Comparison of ENCODE assay signal across 10 cellular contexts in the genomic region with DNA sequence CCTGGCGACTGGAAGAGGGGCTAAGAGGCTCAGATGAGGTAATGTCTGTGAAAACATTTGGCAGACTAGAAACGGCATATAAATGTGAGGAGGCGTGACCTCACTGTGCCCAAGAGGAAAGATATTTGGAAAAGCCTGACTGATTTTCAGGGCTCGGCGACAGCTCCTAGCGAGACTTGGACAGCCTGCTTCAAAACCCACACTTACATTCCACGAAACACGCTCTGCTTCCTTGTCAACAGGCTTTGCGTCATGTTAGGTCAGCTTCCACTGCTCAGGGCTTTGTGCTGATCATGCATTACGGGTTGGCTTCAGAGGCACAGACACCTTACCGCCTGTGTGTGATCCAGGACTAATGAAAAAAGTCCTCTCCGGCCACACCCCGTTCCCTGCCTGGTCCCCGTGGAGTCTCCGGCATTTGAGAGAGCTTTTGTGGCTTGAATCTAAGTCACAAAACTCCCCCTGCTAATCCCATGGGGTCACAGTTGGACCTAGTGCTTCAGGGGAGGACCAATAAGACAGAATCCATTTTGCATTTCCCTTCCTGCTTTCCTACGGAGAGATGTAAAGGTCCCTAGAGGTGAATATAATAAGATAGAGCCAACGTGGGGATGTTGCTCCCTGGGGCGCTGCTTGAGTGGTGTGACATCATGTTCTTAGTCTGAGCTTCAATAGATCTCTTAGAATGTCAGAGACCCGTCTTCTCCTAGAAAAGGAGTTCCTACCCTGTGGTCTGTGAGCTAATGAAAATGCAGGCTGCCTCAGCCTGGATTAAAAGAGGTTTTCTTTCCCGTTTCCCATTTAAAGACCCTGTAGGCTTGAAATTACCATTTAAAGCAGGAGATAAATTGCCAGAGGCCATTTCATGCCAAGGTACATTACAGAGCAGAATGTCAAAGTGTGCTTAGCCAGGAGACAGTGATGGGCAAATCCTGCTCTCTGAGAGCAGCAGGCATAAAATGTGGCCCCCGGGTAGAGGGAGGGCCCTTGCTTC. TPM values are rescaled to one million over a fixed set of nuclear protein-coding genes. Genes with fewer than 3 reads are reported as not detected.
DNase-seq lines count a peak whose midpoint lies in the region; ATAC-seq and TF ChIP-seq lines count a peak whose summit lies in the region.
"Had no signal": no experiment of that assay in that cellular context is flagged by ENCODE, and none has a peak within 500 bp of the region (broad histone marks: within the 10 kb centered on the region; RNA-seq: fewer than 3 reads in every experiment).

No MANE protein-coding gene starts in this region.

- no peaks in the 10 kb centered on the region for H4K20me1 ChIP-seq in IMR-90 (ENCODE audit: insufficient read depth, low read length)

- POLR2A ChIA-PET in IMR-90 (lab: Charles Lee; ENCODE audit: unreplicated experiment) = no interaction called here

- H2AK5ac ChIP-seq in IMR-90 (ENCODE audit: low read depth, low read length) = no peak overlapping the region

- no peaks in the 10 kb centered on the region for H3K27me3 Mint-ChIP-seq in chondrocyte (ENCODE audit: low read depth)
- peaks cover 3% of the 10 kb centered on the region for H3K27me3 Mint-ChIP-seq in activated T-helper 17 cell treated with anti-CD3 and anti-CD28 coated beads, Interleukin-2, amount 50 U/mL, for 72 hours
- peaks cover 29% of the 10 kb centered on the region for H3K27me3 Mint-ChIP-seq in activated CD8-positive, alpha-beta memory T cell treated with anti-CD3 and anti-CD28 coated beads, Interleukin-2, amount 10 ng/mL, durations not matched to agents 7 days and 5 days
- H3K27me3 Mint-ChIP-seq: central memory CD8-positive, alpha-beta T cell had no signal

- DNase-seq in IMR-90 (peak; percentile 41), chondrocyte (ENCODE audit: low spot score) (no peak), left colon (peak in 1 of 2 donors; percentile 11), NCI-H446 treated with DMSO at 0.1 percent for 48 hours (lab: John Stamatoyannopoulos, UW) (no peak)
- no peak for DNase-seq in activated CD8-positive, alpha-beta memory T cell treated with anti-CD3 and anti-CD28 coated beads, Interleukin-2, amount 10 ng/mL, durations not matched to agents 7 days and 5 days
- DNase-seq: stimulated activated CD4-positive, alpha-beta T cell treated with anti-CD3 and anti-CD28 coated beads, Interleukin-4, amount 100 ng/mL, for 4 hours had no signal

- H3K27ac Mint-ChIP-seq in chondrocyte (ENCODE audit: unreplicated experiment) = peak overlapping the region; percentile 92
- H3K27ac Mint-ChIP-seq in activated T-helper 17 cell treated with anti-CD3 and anti-CD28 coated beads, Interleukin-2, amount 50 U/mL, for 72 hours = no peak overlapping the region
- H3K27ac Mint-ChIP-seq in activated CD8-positive, alpha-beta memory T cell treated with anti-CD3 and anti-CD28 coated beads, Interleukin-2, amount 10 ng/mL, durations not matched to agents 7 days and 5 days = no peak overlapping the region

- H3K9me3 Mint-ChIP-seq in chondrocyte (ENCODE audit: low read depth) = no peaks in the 10 kb centered on the region
- no peaks in the 10 kb centered on the region for H3K9me3 Mint-ChIP-seq in activated T-helper 17 cell treated with anti-CD3 and anti-CD28 coated beads, Interleukin-2, amount 50 U/mL, for 72 hours
- H3K9me3 Mint-ChIP-seq in activated CD8-positive, alpha-beta memory T cell treated with anti-CD3 and anti-CD28 coated beads, Interleukin-2, amount 10 ng/mL, durations not matched to agents 7 days and 5 days (ENCODE audit: low read depth) = no peaks in the 10 kb centered on the region
- H3K9me3 Mint-ChIP-seq: central memory CD8-positive, alpha-beta T cell had no signal

- no peaks in the 10 kb centered on the region for H3K36me3 ChIP-seq in IMR-90 (ENCODE audit: control insufficient read depth, insufficient read depth, low read length)
- no peaks in the 10 kb centered on the region for H3K36me3 ChIP-seq in subcutaneous abdominal adipose tissue (ENCODE audit: control insufficient read depth in 5 of 5, insufficient read depth in 5 of 5, low read length in 5 of 5)

- H4K5ac ChIP-seq in IMR-90 (ENCODE audit: low read depth, low read length) = no peak overlapping the region; the same call in 1 of the 2 replicates

- H3K14ac ChIP-seq in IMR-90 (replicated peaks; ENCODE audit: low read depth, low read length) = no peak overlapping the region

- no peak overlapping the region for H2BK120ac ChIP-seq in IMR-90 (ENCODE audit: low read depth, low read length)

- H3K4me1 ChIP-seq in IMR-90 (ENCODE audit: control insufficient read depth, insufficient read depth, low read length) = no peaks in the 10 kb centered on the region
- H3K4me1 ChIP-seq in subcutaneous abdominal adipose tissue (ENCODE audit: control insufficient read depth in 5 of 5, insufficient read depth in 5 of 5, low read length in 5 of 5) = peaks cover 2 to 27% (median 24%) of the 10 kb centered on the region in 5 donors

- H3K9me3 ChIP-seq in IMR-90 (ENCODE audit: control insufficient read depth, insufficient read depth, low read length) (no peaks in the 10 kb centered on the region; the same call in 1 of the 2 replicates), subcutaneous abdominal adipose tissue (ENCODE audit: control insufficient read depth in 5 of 5, low read length in 5 of 5) (peaks cover 0 to 4% (median 0%) of the 10 kb centered on the region in 5 donors)

- H2BK5ac ChIP-seq in IMR-90 (ENCODE audit: low read depth, low read length, poor library complexity, severe bottlenecking) = no peak overlapping the region

- intact Hi-C loops in IMR-90 (cut with micrococcal nuclease) (no loop called here), left colon (cut with DNase I, micrococcal nuclease) (no loop called here)

- H3K4me3 ChIP-seq in IMR-90 (ENCODE audit: insufficient read depth, low read depth, low read length) = no peak overlapping the region
- H3K4me3 ChIP-seq in subcutaneous abdominal adipose tissue (ENCODE audit: low read depth in 1 of 5, low read length in 5 of 5) = peak overlapping the region; percentile 40 to 80 (median 51)

- H3K56ac ChIP-seq in IMR-90 (ENCODE audit: extremely low read depth, insufficient read depth, low read length) = no peak overlapping the region

- H3K9ac ChIP-seq in IMR-90 (ENCODE audit: low read depth, low read length) = no peak overlapping the region
- peak overlapping the region in 4 of 5 donors; percentile 0 to 64 (median 54) for H3K9ac ChIP-seq in subcutaneous abdominal adipose tissue (ENCODE audit: low read length in 5 of 5)

- H3K18ac ChIP-seq in IMR-90 (ENCODE audit: low read depth, low read length) = no peak overlapping the region

- peak overlapping the region; percentile 50 for H3K4me3 Mint-ChIP-seq in chondrocyte (ENCODE audit: unreplicated experiment)
- H3K4me3 Mint-ChIP-seq in activated T-helper 17 cell treated with anti-CD3 and anti-CD28 coated beads, Interleukin-2, amount 50 U/mL, for 72 hours = no peak overlapping the region
- H3K4me3 Mint-ChIP-seq in activated CD8-positive, alpha-beta memory T cell treated with anti-CD3 and anti-CD28 coated beads, Interleukin-2, amount 10 ng/mL, durations not matched to agents 7 days and 5 days = no peak overlapping the region
- H3K4me3 Mint-ChIP-seq: central memory CD8-positive, alpha-beta T cell had no signal

- H4K91ac ChIP-seq in IMR-90 (ENCODE audit: insufficient read depth, low read depth, low read length) = no peak overlapping the region

- ATAC-seq in IMR-90 (ENCODE audit: low read depth) (no peak), left colon (peak; percentile 74), GM21447 (IDR thresholded peaks at IDR 0.05; ENCODE audit: unreplicated experiment) (no peak)
- no peak for ATAC-seq in activated T-helper 17 cell treated with anti-CD3 and anti-CD28 coated beads, Interleukin-2, amount 50 U/mL, for 72 hours (replicated peaks)
- ATAC-seq in activated CD8-positive, alpha-beta memory T cell treated with anti-CD3 and anti-CD28 coated beads, Interleukin-2, amount 10 ng/mL, durations not matched to agents 7 days and 5 days = no peak

- TF ChIP-seq POLR2A in IMR-90 (IDR thresholded peaks at IDR 0.05; ENCODE audit: low read depth, low read length) = no peak

- H2AK9ac ChIP-seq in IMR-90 (replicated peaks; ENCODE audit: low read depth, low read length, poor library complexity) = no peak overlapping the region

- H3K4ac ChIP-seq in IMR-90 (ENCODE audit: low read depth, low read length) = no peak overlapping the region

- H4K8ac ChIP-seq in IMR-90 (ENCODE audit: low read depth in 2 of 2, low read length in 2 of 2) = peak overlapping the region in 1 of 2 experiments; percentile 7; a peak in 1 of 4 replicates

- H3K4me2 ChIP-seq in IMR-90 (ENCODE audit: low read depth, low read length) = peak overlapping the region; percentile 6; the same call in 1 of the 2 replicates

- no peak for TF ChIP-seq CTCF in IMR-90 (conservative IDR thresholded peaks at IDR 0.05; ENCODE audit: low read depth, low read length)
- no peak for TF ChIP-seq CTCF in chondrocyte (IDR thresholded peaks at IDR 0.05)

- peak overlapping the region; percentile 60 for H2AFZ ChIP-seq in IMR-90 (replicated peaks; ENCODE audit: low read length, poor library complexity)

- peaks cover 45% of the 10 kb centered on the region for H3K4me1 Mint-ChIP-seq in chondrocyte (ENCODE audit: low read depth)
- peaks cover 4% of the 10 kb centered on the region for H3K4me1 Mint-ChIP-seq in activated T-helper 17 cell treated with anti-CD3 and anti-CD28 coated beads, Interleukin-2, amount 50 U/mL, for 72 hours
- H3K4me1 Mint-ChIP-seq in activated CD8-positive, alpha-beta memory T cell treated with anti-CD3 and anti-CD28 coated beads, Interleukin-2, amount 10 ng/mL, durations not matched to agents 7 days and 5 days = peaks cover 8% of the 10 kb centered on the region

- no peaks in the 10 kb centered on the region; the same call in 1 of the 2 replicates for H3K9me1 ChIP-seq in IMR-90 (ENCODE audit: insufficient read depth, low read length)

- no peak overlapping the region for H2BK15ac ChIP-seq in IMR-90 (ENCODE audit: low read depth, low read length)

- dilution Hi-C loops in IMR-90 (cut with HindIII; ENCODE audit: low sequenced_read_pairs, unreplicated experiment) = no loop called here

- in situ Hi-C loops in IMR-90 (cut with MboI; ENCODE audit: low sequenced_read_pairs) = no loop called here

- CTCF ChIA-PET in IMR-90 (lab: Yijun Ruan, JAX) = no interaction called here
- CTCF ChIA-PET in activated CD8-positive, alpha-beta memory T cell treated with anti-CD3 and anti-CD28 coated beads, Interleukin-2, amount 10 ng/mL, durations not matched to agents 7 days and 5 days (lab: Charles Lee) = interaction anchor here (2.0 kb wide), 1 partner anchor 29 kb away, joined by 5 read pairs; no protein-coding TSS in a partner anchor

- H2BK20ac ChIP-seq in IMR-90 (ENCODE audit: low read depth, low read length) = no peak overlapping the region

- peak overlapping the region; percentile 21; the same call in 1 of the 2 replicates for H3K23ac ChIP-seq in IMR-90 (ENCODE audit: low read depth, low read length)

- no peaks in the 10 kb centered on the region for H3K36me3 Mint-ChIP-seq in chondrocyte (ENCODE audit: low read depth)
- H3K36me3 Mint-ChIP-seq in activated T-helper 17 cell treated with anti-CD3 and anti-CD28 coated beads, Interleukin-2, amount 50 U/mL, for 72 hours (ENCODE audit: low read depth) = no peaks in the 10 kb centered on the region
- no peaks in the 10 kb centered on the region for H3K36me3 Mint-ChIP-seq in activated CD8-positive, alpha-beta memory T cell treated with anti-CD3 and anti-CD28 coated beads, Interleukin-2, amount 10 ng/mL, durations not matched to agents 7 days and 5 days

- no peaks in the 10 kb centered on the region for H3K79me1 ChIP-seq in IMR-90 (ENCODE audit: low read depth in 1 of 2, low read length in 2 of 2)

- BruUV-seq in IMR-90 (replicated peaks; lab: Mats Ljungman, UMichigan) = no TSS peak

- H3K27me3 ChIP-seq in IMR-90 (ENCODE audit: control insufficient read depth, insufficient read depth, low read length) (no peaks in the 10 kb centered on the region; the same call in 1 of the 2 replicates), subcutaneous abdominal adipose tissue (ENCODE audit: control insufficient read depth in 5 of 5, insufficient read depth in 4 of 5, low read length in 5 of 5) (no peaks in the 10 kb centered on the region)

- TF ChIP-seq RAD21 in IMR-90 (IDR thresholded peaks at IDR 0.05; ENCODE audit: low read length) = no peak

- H3K27ac ChIP-seq in IMR-90 (ENCODE audit: insufficient read depth, low read length) (no peak overlapping the region), subcutaneous abdominal adipose tissue (ENCODE audit: low read depth, low read length) (peak overlapping the region; percentile 15)

- WGBS in IMR-90 (ENCODE audit: extremely low coverage in 2 of 2, insufficient read length in 1 of 2), 2 experiments = 54% methylated on average over 5 of the region's 21 CpGs; no CpG with 5 or more reads in 1 of the 2 experiments

RNA-seq across cellular contexts. Expression of gene FGFBP3, which starts 25.4 kb away (rescaled TPM):
- under 0.01 and 0.28 TPM in 2 replicates for total RNA-seq in IMR-90 (2012; rRNA removed)
- 0.34 and 0.36 TPM in 2 replicates for polyA plus RNA-seq in IMR-90 (2012; rRNA removed)
- polyA plus RNA-seq in IMR-90 (2012; cell fraction: cytosol; rRNA removed) = 0.25 and 0.43 TPM in 2 replicates
- polyA plus RNA-seq in IMR-90 (2012; cell fraction: nucleus; rRNA removed; ENCODE audit: low replicate concordance) = 0.30 TPM in 2 replicates
- total RNA-seq in chondrocyte = 3.8 to 6.1 TPM (median 5.3 TPM) in 3 replicates
- 1 to 10 TPM; 1.5 to 2.3 TPM for total RNA-seq in left colon
- under 1 TPM; 0.37 to 0.65 TPM for total RNA-seq in activated T-helper 17 cell treated with anti-CD3 and anti-CD28 coated beads, Interleukin-2, amount 50 U/mL, for 72 hours
- total RNA-seq in activated CD8-positive, alpha-beta memory T cell treated with anti-CD3 and anti-CD28 coated beads, Interleukin-2, amount 10 ng/mL, durations not matched to agents 7 days and 5 days = 1 to 10 TPM; 1.5 to 1.9 TPM

RNA-seq across cellular contexts. Expression of gene BTAF1, which starts 39.7 kb away (rescaled TPM):
- total RNA-seq in IMR-90 (2012; rRNA removed) = 42.3 and 48.0 TPM in 2 replicates
- 12.1 and 15.0 TPM in 2 replicates for polyA plus RNA-seq in IMR-90 (2012; rRNA removed)
- polyA plus RNA-seq in IMR-90 (2012; cell fraction: cytosol; rRNA removed) = 1.0 and 1.3 TPM in 2 replicates
- 12.3 and 110 TPM in 2 replicates for polyA plus RNA-seq in IMR-90 (2012; cell fraction: nucleus; rRNA removed; ENCODE audit: low replicate concordance)
- 26.2 to 32.8 TPM (median 26.7 TPM) in 3 replicates for total RNA-seq in chondrocyte
- 10 to 100 TPM; 24.9 to 29.7 TPM for total RNA-seq in left colon
- total RNA-seq in activated T-helper 17 cell treated with anti-CD3 and anti-CD28 coated beads, Interleukin-2, amount 50 U/mL, for 72 hours = 100 to 1,000 TPM in 1 of 2 donors, 10 to 100 TPM in 1; 49.1 to 122 TPM
- total RNA-seq in activated CD8-positive, alpha-beta memory T cell treated with anti-CD3 and anti-CD28 coated beads, Interleukin-2, amount 10 ng/mL, durations not matched to agents 7 days and 5 days = 10 to 100 TPM; 43.4 to 61.6 TPM
